11 cellular contexts compared by ENCODE assay signal in genomic region chr3:149466192-149466591, GRCh38. TPM values are rescaled to one million over a fixed set of nuclear protein-coding genes. Genes with fewer than 3 reads are reported as not detected.
A peak's percentile ranks its signal among the peaks of the same experiment; 100 is the strongest.
DNase-seq lines count a peak whose midpoint lies in the region; ATAC-seq and TF ChIP-seq lines count a peak whose summit lies in the region.
"Had no signal": no experiment of that assay in that cellular context is flagged by ENCODE, and none has a peak within 500 bp of the region (broad histone marks: within the 10 kb centered on the region; RNA-seq: fewer than 3 reads in every experiment).

No MANE protein-coding gene starts in this region.

- no peaks in the 10 kb centered on the region for H3K9me3 Mint-ChIP-seq in activated CD4-positive, alpha-beta memory T cell treated with anti-CD3 and anti-CD28 coated beads for 36 hours

- DNase-seq in Caki2 (ENCODE audit: low read depth) = peak; percentile 51
- DNase-seq in RWPE2 (ENCODE audit: low spot score) = no peak
- DNase-seq in fibroblast of the conjunctiva (ENCODE audit: low read depth) = peak; percentile 73
- peak; percentile 83 for DNase-seq in non-pigmented ciliary epithelial cell (ENCODE audit: low read depth)
- DNase-seq in anterior cingulate cortex (lab: John Stamatoyannopoulos, UW) = no peak
- DNase-seq in NCI-H2029 (lab: John Stamatoyannopoulos, UW) = no peak
- no peak for DNase-seq in activated CD4-positive, alpha-beta memory T cell treated with anti-CD3 and anti-CD28 coated beads for 36 hours
- DNase-seq in MV-4-11 (lab: John Stamatoyannopoulos, UW) = no peak
- DNase-seq: CD4-positive, alpha-beta memory T cell; MM.1S; posterior cingulate gyrus had no signal

- H3K27me3 Mint-ChIP-seq in activated CD4-positive, alpha-beta memory T cell treated with anti-CD3 and anti-CD28 coated beads for 36 hours = peaks cover 9% of the 10 kb centered on the region

- no peaks in the 10 kb centered on the region for H3K4me1 Mint-ChIP-seq in activated CD4-positive, alpha-beta memory T cell treated with anti-CD3 and anti-CD28 coated beads for 36 hours (ENCODE audit: low read depth)
- H3K4me1 Mint-ChIP-seq: CD4-positive, alpha-beta memory T cell had no signal

- H3K36me3 Mint-ChIP-seq in activated CD4-positive, alpha-beta memory T cell treated with anti-CD3 and anti-CD28 coated beads for 36 hours = no peaks in the 10 kb centered on the region
- H3K36me3 Mint-ChIP-seq: CD4-positive, alpha-beta memory T cell had no signal

- in situ Hi-C loops in Caki2 (cut with HindIII; ENCODE audit: low pct_unique_long_range_greater_than_20kb, low sequenced_read_pairs) = no loop called here

- peaks cover 3% of the 10 kb centered on the region for H3K4me1 ChIP-seq in RWPE2 (ENCODE audit: insufficient read depth, poor library complexity, severe bottlenecking)

- H3K27ac Mint-ChIP-seq in activated CD4-positive, alpha-beta memory T cell treated with anti-CD3 and anti-CD28 coated beads for 36 hours = no peak overlapping the region
- H3K27ac Mint-ChIP-seq: CD4-positive, alpha-beta memory T cell had no signal

- CTCF ChIA-PET in activated CD4-positive, alpha-beta memory T cell treated with anti-CD3 and anti-CD28 coated beads for 36 hours (lab: Charles Lee) = no interaction called here

- H3K9me3 ChIP-seq in RWPE2 (ENCODE audit: severe bottlenecking) = no peaks in the 10 kb centered on the region

- POLR2A ChIA-PET in activated CD4-positive, alpha-beta memory T cell treated with anti-CD3 and anti-CD28 coated beads for 36 hours (lab: Charles Lee) = no interaction called here

- intact Hi-C loops in activated CD4-positive, alpha-beta memory T cell treated with anti-CD3 and anti-CD28 coated beads for 36 hours (cut with micrococcal nuclease) = no loop called here

- H3K27ac ChIP-seq in RWPE2 (ENCODE audit: poor library complexity, severe bottlenecking) = no peak overlapping the region

- peak; percentile 84; the same call in 2 of the 3 replicates for ATAC-seq in RWPE2 (ENCODE audit: low read depth)

- no peaks in the 10 kb centered on the region for H3K36me3 ChIP-seq in RWPE2 (ENCODE audit: low read depth)

- no peak overlapping the region for H3K4me3 Mint-ChIP-seq in activated CD4-positive, alpha-beta memory T cell treated with anti-CD3 and anti-CD28 coated beads for 36 hours
- H3K4me3 Mint-ChIP-seq: CD4-positive, alpha-beta memory T cell had no signal

- no peak overlapping the region for H3K4me3 ChIP-seq in RWPE2 (ENCODE audit: severe bottlenecking)

- no peak for TF ChIP-seq CTCF in RWPE2 (IDR thresholded peaks at IDR 0.05; ENCODE audit: poor library complexity, severe bottlenecking)

- no peaks in the 10 kb centered on the region for H3K27me3 ChIP-seq in RWPE2 (ENCODE audit: insufficient read depth, poor library complexity, severe bottlenecking)

RNA-seq across cellular contexts. Expression of gene TM4SF4, which starts 8.3 kb away (rescaled TPM):
- total RNA-seq in Caki2 (2014; rRNA removed; shearing (Covaris generic); ENCODE audit: low replicate concordance) = 10.9 TPM in 1 of 2 replicates, not detected in the other
- total RNA-seq in activated CD4-positive, alpha-beta memory T cell treated with anti-CD3 and anti-CD28 coated beads for 36 hours = not detected
- total RNA-seq: CD4-positive, alpha-beta memory T cell had no signal

Comparison
In these comparisons a context has a peak if more than half of its experiments do, and no peak if none do; other contexts are left out.
1. DNase-seq: peak in Caki2 (single experiment), fibroblast of the conjunctiva (single experiment) and non-pigmented ciliary epithelial cell (single experiment); none in RWPE2 (single experiment), anterior cingulate cortex (0 of 58), NCI-H2029 (single experiment), activated CD4-positive, alpha-beta memory T cell treated with anti-CD3 and anti-CD28 coated beads for 36 hours (single experiment) and MV-4-11 (single experiment).